In the genomic region with DNA sequence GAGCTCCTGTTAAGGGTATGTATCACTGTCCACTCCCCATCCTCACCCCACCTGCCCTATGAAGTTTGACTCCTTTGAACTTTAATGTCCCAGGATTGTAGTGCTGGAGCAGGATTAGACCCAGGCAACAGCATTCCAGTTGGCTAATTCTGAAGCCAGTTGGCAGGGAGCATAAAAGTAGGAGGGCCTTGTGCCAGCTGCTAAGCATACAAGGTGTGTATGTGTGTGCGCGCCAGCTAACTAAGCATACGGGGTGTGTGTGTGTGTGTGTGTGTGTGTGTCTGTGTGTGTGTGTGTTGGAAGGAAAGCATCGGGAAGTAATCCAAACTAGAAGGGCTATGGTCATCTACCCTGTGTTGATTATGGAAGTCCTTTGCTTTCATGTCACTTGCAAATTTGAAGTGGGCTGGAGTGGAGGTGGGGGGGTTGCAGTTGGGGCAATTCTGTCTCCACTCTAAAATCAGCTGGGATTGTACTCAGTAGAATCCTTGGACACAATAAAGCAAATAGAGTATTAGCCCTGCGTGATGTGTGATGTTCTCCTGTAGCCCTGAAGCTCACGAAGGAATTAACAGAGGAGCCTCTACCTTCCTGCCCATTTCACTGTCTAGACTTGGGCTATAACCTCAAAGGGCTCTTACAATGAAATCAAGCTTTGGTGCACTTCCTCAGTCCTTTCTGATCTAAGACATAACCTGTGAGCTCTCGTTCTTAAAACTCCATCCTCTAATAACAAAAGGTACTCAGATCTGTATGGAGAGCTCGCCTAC, we compare ENCODE assay signal across 13 cellular contexts. TPM values are rescaled to one million over a fixed set of nuclear protein-coding genes. Genes with fewer than 3 reads are reported as not detected.
A peak's percentile ranks its signal among the peaks of the same experiment; 100 is the strongest.
DNase-seq lines count a peak whose midpoint lies in the region; ATAC-seq and TF ChIP-seq lines count a peak whose summit lies in the region.
"Had no signal": no experiment of that assay in that cellular context is flagged by ENCODE, and none has a peak within 500 bp of the region (broad histone marks: within the 10 kb centered on the region; RNA-seq: fewer than 3 reads in every experiment).

No MANE protein-coding gene starts in this region.

- peaks cover 9% of the 10 kb centered on the region for H3K4me1 Mint-ChIP-seq in nephron
- H3K4me1 Mint-ChIP-seq in activated naive CD4-positive, alpha-beta T cell treated with anti-CD3 and anti-CD28 coated beads for 36 hours (ENCODE audit: low read depth) = peaks cover 6% of the 10 kb centered on the region
- H3K4me1 Mint-ChIP-seq in activated CD4-positive, alpha-beta memory T cell treated with anti-CD3 and anti-CD28 coated beads for 36 hours (ENCODE audit: low read depth) = peaks cover 11% of the 10 kb centered on the region
- H3K4me1 Mint-ChIP-seq in CD4-positive, alpha-beta T cell (ENCODE audit: low read depth) = no peaks in the 10 kb centered on the region
- peaks cover 7% of the 10 kb centered on the region for H3K4me1 Mint-ChIP-seq in activated CD8-positive, alpha-beta T cell treated with anti-CD3 and anti-CD28 coated beads for 36 hours (ENCODE audit: low read depth)

- H3K27me3 ChIP-seq in CD4-positive, alpha-beta T cell (ENCODE audit: control insufficient read depth, insufficient read depth, low read length) = no peaks in the 10 kb centered on the region
- H3K27me3 ChIP-seq: MG63 had no signal

- H3K27me3 Mint-ChIP-seq in nephron (ENCODE audit: low read depth) = no peaks in the 10 kb centered on the region
- H3K27me3 Mint-ChIP-seq in activated naive CD4-positive, alpha-beta T cell treated with anti-CD3 and anti-CD28 coated beads for 36 hours (ENCODE audit: low read depth) = no peaks in the 10 kb centered on the region
- no peaks in the 10 kb centered on the region for H3K27me3 Mint-ChIP-seq in activated CD4-positive, alpha-beta memory T cell treated with anti-CD3 and anti-CD28 coated beads for 36 hours
- H3K27me3 Mint-ChIP-seq in CD4-positive, alpha-beta T cell = no peaks in the 10 kb centered on the region
- no peaks in the 10 kb centered on the region for H3K27me3 Mint-ChIP-seq in activated CD8-positive, alpha-beta T cell treated with anti-CD3 and anti-CD28 coated beads for 36 hours
- H3K27me3 Mint-ChIP-seq: activated B cell treated with CpG ODN at 0.5 μM for 24 hours had no signal

- H3K27ac ChIP-seq in CD4-positive, alpha-beta T cell (ENCODE audit: low read depth, low read length) = no peak overlapping the region

- no peaks in the 10 kb centered on the region for H3K9me3 Mint-ChIP-seq in nephron
- H3K9me3 Mint-ChIP-seq in activated naive CD4-positive, alpha-beta T cell treated with anti-CD3 and anti-CD28 coated beads for 36 hours = no peaks in the 10 kb centered on the region
- H3K9me3 Mint-ChIP-seq in activated CD4-positive, alpha-beta memory T cell treated with anti-CD3 and anti-CD28 coated beads for 36 hours = no peaks in the 10 kb centered on the region
- no peaks in the 10 kb centered on the region for H3K9me3 Mint-ChIP-seq in CD4-positive, alpha-beta T cell
- no peaks in the 10 kb centered on the region for H3K9me3 Mint-ChIP-seq in activated CD8-positive, alpha-beta T cell treated with anti-CD3 and anti-CD28 coated beads for 36 hours
- H3K9me3 Mint-ChIP-seq: activated B cell treated with CpG ODN at 0.5 μM for 24 hours had no signal

- no peak overlapping the region for H3K4me3 Mint-ChIP-seq in nephron
- no peak overlapping the region for H3K4me3 Mint-ChIP-seq in activated naive CD4-positive, alpha-beta T cell treated with anti-CD3 and anti-CD28 coated beads for 36 hours
- H3K4me3 Mint-ChIP-seq in activated CD4-positive, alpha-beta memory T cell treated with anti-CD3 and anti-CD28 coated beads for 36 hours = no peak overlapping the region
- H3K4me3 Mint-ChIP-seq in CD4-positive, alpha-beta T cell = no peak overlapping the region
- no peak overlapping the region for H3K4me3 Mint-ChIP-seq in activated CD8-positive, alpha-beta T cell treated with anti-CD3 and anti-CD28 coated beads for 36 hours
- H3K4me3 Mint-ChIP-seq: activated B cell treated with CpG ODN at 0.5 μM for 24 hours had no signal

- peaks cover 26% of the 10 kb centered on the region for H3K36me3 Mint-ChIP-seq in nephron (ENCODE audit: low read depth)
- peaks cover 12% of the 10 kb centered on the region for H3K36me3 Mint-ChIP-seq in activated naive CD4-positive, alpha-beta T cell treated with anti-CD3 and anti-CD28 coated beads for 36 hours (ENCODE audit: low read depth)
- peaks cover 25% of the 10 kb centered on the region for H3K36me3 Mint-ChIP-seq in activated CD4-positive, alpha-beta memory T cell treated with anti-CD3 and anti-CD28 coated beads for 36 hours
- peaks cover 20% of the 10 kb centered on the region for H3K36me3 Mint-ChIP-seq in CD4-positive, alpha-beta T cell (ENCODE audit: low read depth)
- peaks cover 21% of the 10 kb centered on the region for H3K36me3 Mint-ChIP-seq in activated CD8-positive, alpha-beta T cell treated with anti-CD3 and anti-CD28 coated beads for 36 hours (ENCODE audit: low read depth)

- CTCF ChIA-PET in activated naive CD4-positive, alpha-beta T cell treated with anti-CD3 and anti-CD28 coated beads for 36 hours (lab: Charles Lee) = interaction anchor here (1.1 kb wide), 1 partner anchor 127 kb away, joined by 6 read pairs; the partner anchor contains the start of gene ANKRD31
- CTCF ChIA-PET in activated CD4-positive, alpha-beta memory T cell treated with anti-CD3 and anti-CD28 coated beads for 36 hours (lab: Charles Lee) = no interaction called here
- CTCF ChIA-PET in CD4-positive, alpha-beta T cell (lab: Charles Lee) = no interaction called here
- CTCF ChIA-PET in activated CD8-positive, alpha-beta T cell treated with anti-CD3 and anti-CD28 coated beads for 36 hours (lab: Charles Lee) = interaction anchor here (1.1 kb wide), 1 partner anchor 11 kb away, joined by 3 read pairs; no protein-coding TSS in a partner anchor

- peak overlapping the region in 2 of 3 experiments; percentile 12 to 40 for H3K27ac Mint-ChIP-seq in nephron
- H3K27ac Mint-ChIP-seq in activated naive CD4-positive, alpha-beta T cell treated with anti-CD3 and anti-CD28 coated beads for 36 hours = no peak overlapping the region
- no peak overlapping the region for H3K27ac Mint-ChIP-seq in activated CD4-positive, alpha-beta memory T cell treated with anti-CD3 and anti-CD28 coated beads for 36 hours
- H3K27ac Mint-ChIP-seq in CD4-positive, alpha-beta T cell = no peak overlapping the region
- H3K27ac Mint-ChIP-seq in activated CD8-positive, alpha-beta T cell treated with anti-CD3 and anti-CD28 coated beads for 36 hours = no peak overlapping the region
- H3K27ac Mint-ChIP-seq: activated B cell treated with CpG ODN at 0.5 μM for 24 hours had no signal

- DNase-seq in D341Med (ENCODE audit: low spot score) (peak; percentile 38), NCI-H1694 treated with DMSO at 0.1 percent for 48 hours (lab: John Stamatoyannopoulos, UW) (peak; percentile 31), choroid plexus epithelial cell (ENCODE audit: low read depth) (peak; percentile 37)
- no peak for DNase-seq in activated naive CD4-positive, alpha-beta T cell treated with anti-CD3 and anti-CD28 coated beads for 36 hours
- DNase-seq in activated CD4-positive, alpha-beta memory T cell treated with anti-CD3 and anti-CD28 coated beads for 36 hours = no peak
- DNase-seq in CD4-positive, alpha-beta T cell = no peak
- DNase-seq in activated CD8-positive, alpha-beta T cell treated with anti-CD3 and anti-CD28 coated beads for 36 hours = no peak
- DNase-seq: activated B cell treated with CpG ODN at 0.5 μM for 24 hours; activated gamma-delta T cell treated with Interleukin-2 at 50 U/mL for 16 hours; hippocampal formation; MG63; stimulated activated CD4-positive, alpha-beta T cell treated with anti-CD3 and anti-CD28 coated beads, Interleukin-4, amount 100 ng/mL, for 1 hour had no signal

- TF ChIP-seq CTCF in choroid plexus epithelial cell (conservative IDR thresholded peaks at IDR 0.05; ENCODE audit: low read depth, low read length) (no peak), nephron (IDR thresholded peaks at IDR 0.05; ENCODE audit: unreplicated experiment in 3 of 3) (no peak)
- TF ChIP-seq CTCF in CD4-positive, alpha-beta T cell (IDR thresholded peaks at IDR 0.05) = no peak
- TF ChIP-seq CTCF in activated CD8-positive, alpha-beta T cell treated with anti-CD3 and anti-CD28 coated beads for 36 hours (IDR thresholded peaks at IDR 0.05) = no peak

- no peaks in the 10 kb centered on the region for H3K9me3 ChIP-seq in CD4-positive, alpha-beta T cell (ENCODE audit: control insufficient read depth, low read length)
- H3K9me3 ChIP-seq: MG63 had no signal

- no peak overlapping the region for H3K4me3 ChIP-seq in choroid plexus epithelial cell (ENCODE audit: low read depth, low read length)
- H3K4me3 ChIP-seq: MG63 had no signal

- ATAC-seq in CD4-positive, alpha-beta T cell (ENCODE audit: poor library complexity) = no peak
- ATAC-seq in activated CD8-positive, alpha-beta T cell treated with anti-CD3 and anti-CD28 coated beads for 36 hours = no peak

- intact Hi-C loops in activated naive CD4-positive, alpha-beta T cell treated with anti-CD3 and anti-CD28 coated beads for 36 hours (cut with micrococcal nuclease) = no loop called here
- intact Hi-C loops in activated CD4-positive, alpha-beta memory T cell treated with anti-CD3 and anti-CD28 coated beads for 36 hours (cut with micrococcal nuclease) = no loop called here
- intact Hi-C loops in CD4-positive, alpha-beta T cell (cut with DNase I, micrococcal nuclease) = no loop called here
- intact Hi-C loops in activated CD8-positive, alpha-beta T cell treated with anti-CD3 and anti-CD28 coated beads for 36 hours (cut with micrococcal nuclease) = loop anchor here (10.0 kb wide), 1 partner anchor 321 kb away; no protein-coding TSS in a partner anchor

- POLR2A ChIA-PET in activated CD4-positive, alpha-beta memory T cell treated with anti-CD3 and anti-CD28 coated beads for 36 hours (lab: Charles Lee) = interaction anchor here (1.2 kb wide), 1 partner anchor 13 kb away, joined by 3 read pairs; no protein-coding TSS in a partner anchor
- POLR2A ChIA-PET in CD4-positive, alpha-beta T cell (lab: Charles Lee) = interaction anchor here (1.3 kb wide), 1 partner anchor 27 kb away, joined by 3 read pairs; the partner anchor contains the start of gene HMGCR
- POLR2A ChIA-PET in activated CD8-positive, alpha-beta T cell treated with anti-CD3 and anti-CD28 coated beads for 36 hours (lab: Charles Lee) = interaction anchor here (0.6 to 1.8 kb wide), 3 partner anchors 8 to 168 kb away, joined by 3 to 4 read pairs (median 4); no protein-coding TSS in a partner anchor

RNA-seq across cellular contexts. Expression of gene HMGCR, which starts 26.9 kb away (rescaled TPM):
- 10 to 100 TPM; 61.7 to 67.5 TPM for total RNA-seq in activated naive CD4-positive, alpha-beta T cell treated with anti-CD3 and anti-CD28 coated beads for 36 hours
- total RNA-seq in activated CD4-positive, alpha-beta memory T cell treated with anti-CD3 and anti-CD28 coated beads for 36 hours = 10 to 100 TPM; 57.7 to 68.6 TPM
- total RNA-seq in CD4-positive, alpha-beta T cell = 10 to 100 TPM; 55.5 to 61.5 TPM
- 10 to 100 TPM; 50.3 to 50.8 TPM for total RNA-seq in activated CD8-positive, alpha-beta T cell treated with anti-CD3 and anti-CD28 coated beads for 36 hours

Comparison
In these comparisons a context has a peak if more than half of its experiments do, and no peak if none do; other contexts are left out.
1. DNase-seq: peak in D341Med (single experiment), NCI-H1694 treated with DMSO at 0.1 percent for 48 hours (single experiment) and choroid plexus epithelial cell (single experiment); none in activated naive CD4-positive, alpha-beta T cell treated with anti-CD3 and anti-CD28 coated beads for 36 hours (single experiment), activated CD4-positive, alpha-beta memory T cell treated with anti-CD3 and anti-CD28 coated beads for 36 hours (single experiment), CD4-positive, alpha-beta T cell (0 of 10) and activated CD8-positive, alpha-beta T cell treated with anti-CD3 and anti-CD28 coated beads for 36 hours (single experiment).
2. H3K27ac Mint-ChIP-seq: peak in nephron (2 of 3); none in activated naive CD4-positive, alpha-beta T cell treated with anti-CD3 and anti-CD28 coated beads for 36 hours (single experiment), activated CD4-positive, alpha-beta memory T cell treated with anti-CD3 and anti-CD28 coated beads for 36 hours (single experiment), CD4-positive, alpha-beta T cell (single experiment) and activated CD8-positive, alpha-beta T cell treated with anti-CD3 and anti-CD28 coated beads for 36 hours (single experiment).
3. CTCF ChIA-PET loops: an anchor here in activated naive CD4-positive, alpha-beta T cell treated with anti-CD3 and anti-CD28 coated beads for 36 hours (1.1 kb wide) and activated CD8-positive, alpha-beta T cell treated with anti-CD3 and anti-CD28 coated beads for 36 hours (1.1 kb wide); none called in activated CD4-positive, alpha-beta memory T cell treated with anti-CD3 and anti-CD28 coated beads for 36 hours and CD4-positive, alpha-beta T cell.